9 cellular contexts compared by ENCODE assay signal in the genomic region with DNA sequence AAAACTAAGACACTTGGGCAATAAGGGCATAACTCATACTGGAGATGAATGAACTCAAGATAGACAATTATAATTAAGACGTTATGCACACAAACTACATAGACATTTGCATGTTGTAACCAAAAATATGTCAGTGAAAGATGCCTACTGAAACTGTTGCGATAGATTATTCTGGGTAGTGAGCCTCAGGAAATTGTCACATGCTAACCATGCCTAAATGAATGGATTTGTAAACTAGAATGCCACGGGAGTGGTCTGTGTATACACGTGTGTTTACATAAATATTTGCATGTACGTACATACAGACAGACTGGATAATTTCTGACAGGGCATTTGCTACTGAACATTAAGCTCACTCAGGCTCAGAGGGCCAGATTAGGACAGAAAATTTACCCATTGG. TPM values are rescaled to one million over a fixed set of nuclear protein-coding genes. Genes with fewer than 3 reads are reported as not detected.
DNase-seq lines count a peak whose midpoint lies in the region; ATAC-seq and TF ChIP-seq lines count a peak whose summit lies in the region.
"Had no signal": no experiment of that assay in that cellular context is flagged by ENCODE, and none has a peak within 500 bp of the region (broad histone marks: within the 10 kb centered on the region; RNA-seq: fewer than 3 reads in every experiment).

No MANE protein-coding gene starts in this region.

- H3K4me3 ChIP-seq in GM12865 (ENCODE audit: low read depth, low read length) (peak overlapping the region; percentile 81; the same call in 1 of the 2 replicates), Karpas-422 (ENCODE audit: low read length) (peak overlapping the region; percentile 67; the same call in 1 of the 2 replicates), iPS-18a (ENCODE audit: low read length) (peak overlapping the region; percentile 91), aorta (ENCODE audit: low read length in 2 of 2) (no peak overlapping the region), transverse colon (no peak overlapping the region)

- H3K27ac ChIP-seq in Karpas-422 (ENCODE audit: low read length) (no peak overlapping the region), iPS-18a (ENCODE audit: low read length) (no peak overlapping the region), aorta (ENCODE audit: low read depth in 1 of 2, low read length in 2 of 2) (no peak overlapping the region), transverse colon (no peak overlapping the region)

- H3K36me3 ChIP-seq in Karpas-422 (ENCODE audit: insufficient read depth, low read length) (no peaks in the 10 kb centered on the region), iPS-18a (ENCODE audit: control insufficient read depth, low read depth, low read length) (no peaks in the 10 kb centered on the region), aorta (ENCODE audit: control insufficient read depth in 1 of 2, insufficient read depth in 2 of 2, low read length in 1 of 2) (no peaks in the 10 kb centered on the region), transverse colon (peaks cover 0 to 3% (median 0%) of the 10 kb centered on the region in 4 donors)

- no peaks in the 10 kb centered on the region for H3K9me2 ChIP-seq in Karpas-422 (replicated peaks; ENCODE audit: insufficient read depth, low read length)

- peak overlapping the region; percentile 77 for H3K4me2 ChIP-seq in Karpas-422 (ENCODE audit: low read depth, low read length, poor library complexity, severe bottlenecking)

- DNase-seq in GM12865 (ENCODE audit: low read depth) (peak; percentile 43), Karpas-422 (no peak), aorta (no peak), NCI-H2196 treated with DMSO at 0.1 percent for 48 hours (lab: John Stamatoyannopoulos, UW; ENCODE audit: unreplicated experiment) (no peak), transverse colon (no peak)
- DNase-seq: NCI-H1105 treated with DMSO at 0.1 percent for 48 hours had no signal

- H3K9ac ChIP-seq in Karpas-422 (ENCODE audit: low read length) = no peak overlapping the region
- H3K9ac ChIP-seq in iPS-18a (ENCODE audit: low read length) = no peak overlapping the region

- intact Hi-C loops in aorta (cut with DNase I) (no loop called here), transverse colon (cut with DNase I; ENCODE audit: low total_unique reads) (no loop called here)

- H3K9me3 ChIP-seq in Karpas-422 (ENCODE audit: low read length) (no peaks in the 10 kb centered on the region), iPS-18a (ENCODE audit: control insufficient read depth, low read depth, low read length) (no peaks in the 10 kb centered on the region), aorta (ENCODE audit: control insufficient read depth, low read length) (no peaks in the 10 kb centered on the region), transverse colon (no peaks in the 10 kb centered on the region)

- no peaks in the 10 kb centered on the region for H3K79me2 ChIP-seq in Karpas-422 (ENCODE audit: low read length)

- TF ChIP-seq EP300 in transverse colon (IDR thresholded peaks at IDR 0.05; ENCODE audit: low read depth) = no peak

- in situ Hi-C loops in transverse colon (cut with MboI; ENCODE audit: low pct_ligation_motif_present in 1 of 4, low pct_unique_long_range_greater_than_20kb in 1 of 4, low sequenced_read_pairs in 3 of 4) = no loop called here

- H3K27me3 ChIP-seq in Karpas-422 (ENCODE audit: low read length) = peaks cover 2% of the 10 kb centered on the region; the same call in 1 of the 2 replicates
- H3K27me3 ChIP-seq in iPS-18a (ENCODE audit: control insufficient read depth, insufficient read depth, low read length) = peaks cover 18% of the 10 kb centered on the region
- H3K27me3 ChIP-seq in aorta (ENCODE audit: control insufficient read depth in 1 of 2, insufficient read depth in 2 of 2, low read length in 1 of 2) = no peaks in the 10 kb centered on the region
- no peaks in the 10 kb centered on the region for H3K27me3 ChIP-seq in transverse colon

- 73 to 76% methylated on average over 5 of the region's 5 CpGs for WGBS in aorta, 2 donors
- 34 to 53% methylated on average over 2 to 5 of the region's 5 CpGs for WGBS in transverse colon (ENCODE audit: low coverage in 1 of 2), 2 donors

- no peak overlapping the region; the same call in 1 of the 2 replicates for H2AFZ ChIP-seq in Karpas-422 (ENCODE audit: low read length)

- no peak for TF ChIP-seq POLR2A in transverse colon (IDR thresholded peaks at IDR 0.05)

- H3K4me1 ChIP-seq in Karpas-422 (ENCODE audit: low read length) (peaks cover 28% of the 10 kb centered on the region), iPS-18a (ENCODE audit: control insufficient read depth, low read depth, low read length) (no peaks in the 10 kb centered on the region), aorta (ENCODE audit: control insufficient read depth in 1 of 2, insufficient read depth in 2 of 2, low read length in 2 of 2) (peaks cover 0 to 3% of the 10 kb centered on the region in 2 donors), transverse colon (peaks cover 0 to 21% (median 15%) of the 10 kb centered on the region in 4 donors)

- H4K20me1 ChIP-seq in Karpas-422 (ENCODE audit: insufficient read depth, low read depth, low read length) = no peaks in the 10 kb centered on the region

- TF ChIP-seq CTCF in GM12865 (IDR thresholded peaks at IDR 0.05; ENCODE audit: insufficient read depth, low read depth, low read length, missing control alignments) (no peak), transverse colon (IDR thresholded peaks at IDR 0.05) (no peak)

- peak; percentile 19 for ATAC-seq in GM19463 (IDR thresholded peaks at IDR 0.05; ENCODE audit: unreplicated experiment)
- ATAC-seq in aorta (ENCODE audit: low FRiP score) = no peak
- no peak for ATAC-seq in esophagus mucosa

RNA-seq across cellular contexts. Expression of a gene that starts 1.2 kb away (rescaled TPM):
- total RNA-seq in Karpas-422 (2014; rRNA removed; shearing (Covaris generic); ENCODE audit: low replicate concordance) = 0.29 and 0.71 TPM in 2 replicates
- total RNA-seq in aorta (10 to 100 TPM in 1 of 2 donors, 1 to 10 TPM in 1; 7.8 to 12.6 TPM), esophagus mucosa (0.76 TPM), transverse colon (1 to 10 TPM in 1 of 4 donors, under 1 TPM in 1, not detected in 2; 0.68 to 1.3 TPM)
- polyA plus RNA-seq in aorta = 1 to 10 TPM; 1.4 to 8.9 TPM

RNA-seq across cellular contexts. Expression of a gene that starts 17.7 kb away (rescaled TPM):
- 7.6 and 20.3 TPM in 2 replicates for total RNA-seq in Karpas-422 (2014; rRNA removed; shearing (Covaris generic); ENCODE audit: low replicate concordance)
- total RNA-seq in aorta = 10 to 100 TPM; 24.2 to 28.7 TPM
- 10 to 100 TPM; 31.6 to 34.8 TPM for polyA plus RNA-seq in aorta
- 22.9 TPM for total RNA-seq in esophagus mucosa
- 10 to 100 TPM in 2 of 4 donors, 1 to 10 TPM in 2; 2.6 to 56.3 (median 22.5) TPM for total RNA-seq in transverse colon

Comparison
In these comparisons a context has a peak if more than half of its experiments do, and no peak if none do; other contexts are left out.
1. H3K4me3 ChIP-seq: peak in GM12865 (single experiment), Karpas-422 (single experiment) and iPS-18a (single experiment); none in aorta (0 of 2) and transverse colon (0 of 4).